ENCODE assay signal across 8 cellular contexts in the genomic region with DNA sequence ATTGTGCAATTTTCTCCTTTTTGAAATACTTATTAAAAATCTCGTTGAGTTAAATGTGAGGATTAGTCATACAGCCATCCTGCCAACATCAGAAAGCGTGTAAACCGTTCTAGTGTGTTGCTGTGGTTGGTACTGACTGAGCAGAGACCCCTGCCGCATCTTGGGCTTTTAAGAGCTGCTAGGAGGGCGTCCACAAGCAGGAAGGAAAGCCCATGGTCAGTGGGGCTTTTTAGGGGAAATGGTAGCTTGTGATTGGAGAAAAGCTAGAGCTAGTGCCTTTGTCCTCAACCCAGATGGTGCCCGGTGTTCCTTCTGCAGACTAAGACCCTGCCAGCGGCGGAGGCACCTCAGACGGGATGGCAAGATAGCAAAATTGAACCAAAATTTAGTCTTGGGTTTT. TPM values are rescaled to one million over a fixed set of nuclear protein-coding genes. Genes with fewer than 3 reads are reported as not detected.
DNase-seq lines count a peak whose midpoint lies in the region; ATAC-seq lines count a peak whose summit lies in the region.

No MANE protein-coding gene starts in this region.

- intact Hi-C loops in CD4-positive, alpha-beta memory T cell (cut with micrococcal nuclease): loop anchor here (5.0 to 10.0 kb wide), 2 partner anchors 33 to 225 kb away; partner anchors contain the start of gene EXOC3
- intact Hi-C loops in sciatic nerve (cut with DNase I): no loop called here

- no peaks in the 10 kb centered on the region for H3K9me3 Mint-ChIP-seq in CD4-positive, alpha-beta memory T cell
- no peaks in the 10 kb centered on the region for H3K9me3 Mint-ChIP-seq in activated T-cell treated with anti-CD3 and anti-CD28 coated beads, Interleukin-2, amount 50 U/mL, for 72 hours

- H3K4me3 Mint-ChIP-seq in CD4-positive, alpha-beta memory T cell: peak overlapping the region; percentile 92 to 98 (median 95)
- peak overlapping the region; percentile 95 to 99 for H3K4me3 Mint-ChIP-seq in activated T-cell treated with anti-CD3 and anti-CD28 coated beads, Interleukin-2, amount 50 U/mL, for 72 hours

- CTCF ChIA-PET in CD4-positive, alpha-beta memory T cell (lab: Charles Lee; ENCODE audit: partially characterized antibody): interaction anchor here (1.1 to 1.3 kb wide), 2 partner anchors 13 to 31 kb away, joined by 3 to 6 read pairs; no protein-coding TSS in a partner anchor

- H2AFZ ChIP-seq in Karpas-422 (ENCODE audit: low read length): no peak overlapping the region

- no peaks in the 10 kb centered on the region for H3K9me2 ChIP-seq in Karpas-422 (replicated peaks; ENCODE audit: insufficient read depth, low read length)

- H3K4me1 ChIP-seq in CD4-positive, alpha-beta memory T cell (ENCODE audit: insufficient read depth, low read length): peaks cover 52% of the 10 kb centered on the region
- peaks cover 20% of the 10 kb centered on the region for H3K4me1 ChIP-seq in Karpas-422 (ENCODE audit: low read length)

- POLR2A ChIA-PET in CD4-positive, alpha-beta memory T cell (lab: Charles Lee; ENCODE audit: partially characterized antibody): interaction anchor here (0.8 to 3.5 kb wide), 7 partner anchors 9 to 254 kb away, joined by 3 to 42 read pairs (median 4); partner anchors contain the start of genes EXOC3 and PDCD6

- peak; percentile 27 to 56 (median 33) for DNase-seq in CD4-positive, alpha-beta memory T cell
- DNase-seq in Karpas-422 (peak; percentile 56), glomerular visceral epithelial cell (ENCODE audit: extremely low spot score) (peak; percentile 31), sciatic nerve (ENCODE audit: low spot score) (peak; percentile 18), HK-2 (ENCODE audit: unreplicated experiment) (no peak)
- DNase-seq in activated T-cell treated with anti-CD3 and anti-CD28 coated beads, Interleukin-2, amount 50 U/mL, for 72 hours: peak; percentile 32 to 37
- no peak for DNase-seq in effector CD8-positive, alpha-beta T cell (lab: John Stamatoyannopoulos, UW)

- no peaks in the 10 kb centered on the region for H3K27me3 Mint-ChIP-seq in CD4-positive, alpha-beta memory T cell
- H3K27me3 Mint-ChIP-seq in activated T-cell treated with anti-CD3 and anti-CD28 coated beads, Interleukin-2, amount 50 U/mL, for 72 hours (ENCODE audit: low read depth): no peaks in the 10 kb centered on the region

- H3K27ac Mint-ChIP-seq in CD4-positive, alpha-beta memory T cell: peak overlapping the region; percentile 90 to 98 (median 97)
- H3K27ac Mint-ChIP-seq in activated T-cell treated with anti-CD3 and anti-CD28 coated beads, Interleukin-2, amount 50 U/mL, for 72 hours: peak overlapping the region; percentile 97

- H3K27me3 ChIP-seq in CD4-positive, alpha-beta memory T cell (ENCODE audit: insufficient read depth, low read length): no peaks in the 10 kb centered on the region
- no peaks in the 10 kb centered on the region for H3K27me3 ChIP-seq in Karpas-422 (ENCODE audit: low read length)

- peak overlapping the region; percentile 98 for H3K9ac ChIP-seq in Karpas-422 (ENCODE audit: low read length)

- H3K9me3 ChIP-seq in CD4-positive, alpha-beta memory T cell (ENCODE audit: control insufficient read depth in 1 of 2, low read length in 2 of 2): no peaks in the 10 kb centered on the region
- no peaks in the 10 kb centered on the region for H3K9me3 ChIP-seq in Karpas-422 (ENCODE audit: low read length)

- peaks cover 20% of the 10 kb centered on the region for H4K20me1 ChIP-seq in Karpas-422 (ENCODE audit: insufficient read depth, low read depth, low read length)

- H3K36me3 ChIP-seq in CD4-positive, alpha-beta memory T cell (ENCODE audit: insufficient read depth, low read length): peaks cover 4% of the 10 kb centered on the region
- peaks cover 11% of the 10 kb centered on the region; the same call in 1 of the 2 replicates for H3K36me3 ChIP-seq in Karpas-422 (ENCODE audit: insufficient read depth, low read length)

- H3K4me2 ChIP-seq in Karpas-422 (ENCODE audit: low read depth, low read length, poor library complexity, severe bottlenecking): peak overlapping the region; percentile 99

- peaks cover 34 to 72% (median 48%) of the 10 kb centered on the region in 4 donors for H3K4me1 Mint-ChIP-seq in CD4-positive, alpha-beta memory T cell
- peaks cover 69% of the 10 kb centered on the region for H3K4me1 Mint-ChIP-seq in activated T-cell treated with anti-CD3 and anti-CD28 coated beads, Interleukin-2, amount 50 U/mL, for 72 hours (ENCODE audit: low read depth)

- peak overlapping the region; percentile 88 for H3K27ac ChIP-seq in CD4-positive, alpha-beta memory T cell (ENCODE audit: low read depth, low read length)
- peak overlapping the region; percentile 47; the same call in 1 of the 2 replicates for H3K27ac ChIP-seq in Karpas-422 (ENCODE audit: low read length)

- peaks cover 7 to 40% of the 10 kb centered on the region in 2 donors for H3K36me3 Mint-ChIP-seq in CD4-positive, alpha-beta memory T cell
- H3K36me3 Mint-ChIP-seq in activated T-cell treated with anti-CD3 and anti-CD28 coated beads, Interleukin-2, amount 50 U/mL, for 72 hours (ENCODE audit: insufficient read depth in 2 of 2): peaks cover 0 to 10% of the 10 kb centered on the region in 2 donors

- peaks cover 88% of the 10 kb centered on the region for H3K79me2 ChIP-seq in Karpas-422 (ENCODE audit: low read length)

- peak overlapping the region; percentile 73 to 77 for H3K4me3 ChIP-seq in CD4-positive, alpha-beta memory T cell (ENCODE audit: low read length in 2 of 2)
- peak overlapping the region; percentile 97 for H3K4me3 ChIP-seq in Karpas-422 (ENCODE audit: low read length)

- ATAC-seq in activated T-cell treated with anti-CD3 and anti-CD28 coated beads, Interleukin-2, amount 50 U/mL, for 72 hours (replicated peaks in 1 of 2): peak; percentile 32 to 36
- ATAC-seq in sciatic nerve (no peak), GM21390 (IDR thresholded peaks at IDR 0.05; ENCODE audit: unreplicated experiment) (no peak)

RNA-seq across cellular contexts. Expression of gene SDHA, which starts 1.4 kb away (rescaled TPM):
- total RNA-seq in CD4-positive, alpha-beta memory T cell: 100 to 1,000 TPM; 131 to 136 TPM
- polyA plus RNA-seq in CD4-positive, alpha-beta memory T cell: 100 to 1,000 TPM; 214 to 240 TPM
- total RNA-seq in Karpas-422 (2014; rRNA removed; shearing (Covaris generic); ENCODE audit: low replicate concordance): 54.0 and 62.3 TPM in 2 replicates
- 100 to 1,000 TPM; 143 to 144 TPM for total RNA-seq in activated T-cell treated with anti-CD3 and anti-CD28 coated beads, Interleukin-2, amount 50 U/mL, for 72 hours
- 105 TPM for total RNA-seq in sciatic nerve

RNA-seq across cellular contexts. Expression of gene CCDC127, which starts 1.5 kb away (rescaled TPM):
- 1 to 10 TPM; 6.7 to 7.7 TPM for total RNA-seq in CD4-positive, alpha-beta memory T cell
- polyA plus RNA-seq in CD4-positive, alpha-beta memory T cell: 1 to 10 TPM; 2.9 to 5.1 TPM
- 2.6 and 4.7 TPM in 2 replicates for total RNA-seq in Karpas-422 (2014; rRNA removed; shearing (Covaris generic); ENCODE audit: low replicate concordance)
- total RNA-seq in activated T-cell treated with anti-CD3 and anti-CD28 coated beads, Interleukin-2, amount 50 U/mL, for 72 hours: 1 to 10 TPM; 6.7 to 8.5 TPM
- total RNA-seq in sciatic nerve: 9.0 TPM

RNA-seq across cellular contexts. Expression of gene LRRC14B, which starts 28.2 kb away (rescaled TPM):
- total RNA-seq in CD4-positive, alpha-beta memory T cell: not detected
- polyA plus RNA-seq in CD4-positive, alpha-beta memory T cell: under 1 TPM in 1 of 2 donors, not detected in 1; 0.15 TPM
- 0.48 TPM in 1 of 2 replicates, not detected in the other for total RNA-seq in Karpas-422 (2014; rRNA removed; shearing (Covaris generic); ENCODE audit: low replicate concordance)
- not detected for total RNA-seq in activated T-cell treated with anti-CD3 and anti-CD28 coated beads, Interleukin-2, amount 50 U/mL, for 72 hours
- total RNA-seq in sciatic nerve: not detected

RNA-seq across cellular contexts. Expression of gene PDCD6, which starts 52.0 kb away (rescaled TPM):
- 10 to 100 TPM; 86.5 to 95.8 TPM for total RNA-seq in CD4-positive, alpha-beta memory T cell
- polyA plus RNA-seq in CD4-positive, alpha-beta memory T cell: 100 to 1,000 TPM; 204 to 227 TPM
- 103 and 133 TPM in 2 replicates for total RNA-seq in Karpas-422 (2014; rRNA removed; shearing (Covaris generic); ENCODE audit: low replicate concordance)
- 10 to 100 TPM; 71.0 to 72.3 TPM for total RNA-seq in activated T-cell treated with anti-CD3 and anti-CD28 coated beads, Interleukin-2, amount 50 U/mL, for 72 hours
- total RNA-seq in sciatic nerve: 70.3 TPM

Comparison
In these comparisons a context has a peak if more than half of its experiments do, and no peak if none do; other contexts are left out.
1. DNase-seq: peak in CD4-positive, alpha-beta memory T cell (5 of 5), Karpas-422 (single experiment), activated T-cell treated with anti-CD3 and anti-CD28 coated beads, Interleukin-2, amount 50 U/mL, for 72 hours (2 of 2), glomerular visceral epithelial cell (single experiment) and sciatic nerve (single experiment); none in effector CD8-positive, alpha-beta T cell (single experiment) and HK-2 (single experiment).
2. ATAC-seq: peak in activated T-cell treated with anti-CD3 and anti-CD28 coated beads, Interleukin-2, amount 50 U/mL, for 72 hours (2 of 2); none in sciatic nerve (single experiment) and GM21390 (single experiment).